8 cellular contexts compared by ENCODE assay signal in the genomic region with DNA sequence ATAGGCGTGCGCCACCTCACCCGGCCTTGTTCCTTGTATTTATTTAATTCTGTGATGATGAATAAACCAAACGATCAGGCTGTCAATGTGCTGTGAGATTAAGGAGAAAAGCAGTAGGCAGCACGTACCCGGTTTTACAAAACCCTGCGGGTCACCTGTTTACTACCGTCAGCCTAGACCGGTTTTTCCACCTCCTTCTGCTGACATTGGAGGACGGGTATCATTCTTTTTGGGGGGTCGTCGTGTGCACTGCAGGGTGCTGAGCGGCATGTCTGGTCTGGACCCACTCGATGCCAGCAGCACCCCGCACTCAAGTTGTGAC. TPM values are rescaled to one million over a fixed set of nuclear protein-coding genes. Genes with fewer than 3 reads are reported as not detected.
DNase-seq lines count a peak whose midpoint lies in the region; ATAC-seq and TF ChIP-seq lines count a peak whose summit lies in the region.

No MANE protein-coding gene starts in this region.

- H3K9me3 Mint-ChIP-seq in T-helper 1 cell treated with Interleukin-12 subunit alpha and Interleukin-12 subunit beta and Interleukin-4 antibody, amounts not matched to agents 30 μg/mL and 1 μg/mL, for 36 hours = no peaks in the 10 kb centered on the region
- H3K9me3 Mint-ChIP-seq in WTC11 = no peaks in the 10 kb centered on the region
- no peaks in the 10 kb centered on the region for H3K9me3 Mint-ChIP-seq in stimulated activated memory B cell treated with anti-CD40 and anti-IgM and Interleukin-4, amounts not matched to agents 10 μg/mL and 1 μg/mL and 100 μg/mL, for 72 hours

- DNase-seq in T-helper 1 cell = no peak
- no peak for DNase-seq in WTC11 (ENCODE audit: low spot score)
- no peak for DNase-seq in hepatocyte (ENCODE audit: low spot score)
- DNase-seq in cerebellum (ENCODE audit: low spot score) = no peak

- no peaks in the 10 kb centered on the region for H3K9me2 ChIP-seq in hepatocyte (replicated peaks; ENCODE audit: insufficient read depth)

- H4K20me1 ChIP-seq in hepatocyte (ENCODE audit: insufficient read depth, poor library complexity, severe bottlenecking) = peaks cover 35% of the 10 kb centered on the region

- CTCF ChIA-PET in WTC11 (lab: Charles Lee) = interaction anchor here (0.9 to 1.4 kb wide), 2 partner anchors 38 to 42 kb away, joined by 3 read pairs; no protein-coding TSS in a partner anchor

- no peaks in the 10 kb centered on the region for H3K9me3 ChIP-seq in hepatocyte (ENCODE audit: low read depth)

- peaks cover 5% of the 10 kb centered on the region for H3K27me3 Mint-ChIP-seq in T-helper 1 cell treated with Interleukin-12 subunit alpha and Interleukin-12 subunit beta and Interleukin-4 antibody, amounts not matched to agents 30 μg/mL and 1 μg/mL, for 36 hours (ENCODE audit: low read depth)
- H3K27me3 Mint-ChIP-seq in WTC11 (ENCODE audit: low read depth) = peaks cover 6% of the 10 kb centered on the region; the same call in 1 of the 2 replicates
- peaks cover 18% of the 10 kb centered on the region for H3K27me3 Mint-ChIP-seq in stimulated activated memory B cell treated with anti-CD40 and anti-IgM and Interleukin-4, amounts not matched to agents 10 μg/mL and 1 μg/mL and 100 μg/mL, for 72 hours

- no peaks in the 10 kb centered on the region for H3K36me3 ChIP-seq in hepatocyte (replicated peaks; ENCODE audit: insufficient read depth, low read depth)

- POLR2A ChIA-PET in WTC11 (lab: Charles Lee) = interaction anchor here (0.9 kb wide), 1 partner anchor 49 kb away, joined by 3 read pairs; no protein-coding TSS in a partner anchor

- peaks cover 13% of the 10 kb centered on the region for H3K36me3 Mint-ChIP-seq in T-helper 1 cell treated with Interleukin-12 subunit alpha and Interleukin-12 subunit beta and Interleukin-4 antibody, amounts not matched to agents 30 μg/mL and 1 μg/mL, for 36 hours (ENCODE audit: low read depth)
- H3K36me3 Mint-ChIP-seq in WTC11 = peaks cover 16% of the 10 kb centered on the region
- peaks cover 24% of the 10 kb centered on the region for H3K36me3 Mint-ChIP-seq in stimulated activated memory B cell treated with anti-CD40 and anti-IgM and Interleukin-4, amounts not matched to agents 10 μg/mL and 1 μg/mL and 100 μg/mL, for 72 hours

- H3K27ac Mint-ChIP-seq in T-helper 1 cell treated with Interleukin-12 subunit alpha and Interleukin-12 subunit beta and Interleukin-4 antibody, amounts not matched to agents 30 μg/mL and 1 μg/mL, for 36 hours = peak overlapping the region; percentile 77
- peak overlapping the region; percentile 96 for H3K27ac Mint-ChIP-seq in WTC11
- H3K27ac Mint-ChIP-seq in stimulated activated memory B cell treated with anti-CD40 and anti-IgM and Interleukin-4, amounts not matched to agents 10 μg/mL and 1 μg/mL and 100 μg/mL, for 72 hours = peak overlapping the region; percentile 81

- ATAC-seq in WTC11 = no peak
- no peak for ATAC-seq in stimulated activated memory B cell treated with anti-CD40 and anti-IgM and Interleukin-4, amounts not matched to agents 10 μg/mL and 1 μg/mL and 100 μg/mL, for 72 hours
- ATAC-seq in HG02763 (IDR thresholded peaks at IDR 0.05; ENCODE audit: unreplicated experiment) = no peak
- ATAC-seq in GM21526 (IDR thresholded peaks at IDR 0.05; ENCODE audit: low FRiP score, unreplicated experiment) = no peak

- peaks cover 29% of the 10 kb centered on the region for H3K4me1 Mint-ChIP-seq in T-helper 1 cell treated with Interleukin-12 subunit alpha and Interleukin-12 subunit beta and Interleukin-4 antibody, amounts not matched to agents 30 μg/mL and 1 μg/mL, for 36 hours (ENCODE audit: low read depth)
- H3K4me1 Mint-ChIP-seq in WTC11 = peaks cover 38% of the 10 kb centered on the region
- H3K4me1 Mint-ChIP-seq in stimulated activated memory B cell treated with anti-CD40 and anti-IgM and Interleukin-4, amounts not matched to agents 10 μg/mL and 1 μg/mL and 100 μg/mL, for 72 hours = peaks cover 55% of the 10 kb centered on the region

- peaks cover 30% of the 10 kb centered on the region for H3K4me1 ChIP-seq in hepatocyte (ENCODE audit: insufficient read depth)

- no peaks in the 10 kb centered on the region for H3K27me3 ChIP-seq in hepatocyte

- 26% methylated on average over 15 of the region's 15 CpGs for WGBS in hepatocyte (ENCODE audit: low lambda C conversion rate, missing lambda C conversion rate)

- H2AFZ ChIP-seq in hepatocyte = peak overlapping the region; percentile 60

- H3K79me2 ChIP-seq in hepatocyte = peaks cover 37% of the 10 kb centered on the region

- no peak overlapping the region for H3K4me3 ChIP-seq in hepatocyte

- H3K27ac ChIP-seq in hepatocyte = no peak overlapping the region

- H3K4me3 Mint-ChIP-seq in T-helper 1 cell treated with Interleukin-12 subunit alpha and Interleukin-12 subunit beta and Interleukin-4 antibody, amounts not matched to agents 30 μg/mL and 1 μg/mL, for 36 hours = peak overlapping the region; percentile 69
- H3K4me3 Mint-ChIP-seq in WTC11 = peak overlapping the region; percentile 71
- H3K4me3 Mint-ChIP-seq in stimulated activated memory B cell treated with anti-CD40 and anti-IgM and Interleukin-4, amounts not matched to agents 10 μg/mL and 1 μg/mL and 100 μg/mL, for 72 hours = peak overlapping the region; percentile 69

- TF ChIP-seq CTCF in WTC11 (IDR thresholded peaks at IDR 0.05) = no peak
- no peak for TF ChIP-seq CTCF in hepatocyte (IDR thresholded peaks at IDR 0.05; ENCODE audit: poor library complexity)

- H3K4me2 ChIP-seq in hepatocyte = peak overlapping the region; percentile 83

TF ChIP-seq in WTC11, 78 proteins besides CTCF, POLR2A, EP300 and RAD21:
- TF ChIP-seq, protein P1, sequence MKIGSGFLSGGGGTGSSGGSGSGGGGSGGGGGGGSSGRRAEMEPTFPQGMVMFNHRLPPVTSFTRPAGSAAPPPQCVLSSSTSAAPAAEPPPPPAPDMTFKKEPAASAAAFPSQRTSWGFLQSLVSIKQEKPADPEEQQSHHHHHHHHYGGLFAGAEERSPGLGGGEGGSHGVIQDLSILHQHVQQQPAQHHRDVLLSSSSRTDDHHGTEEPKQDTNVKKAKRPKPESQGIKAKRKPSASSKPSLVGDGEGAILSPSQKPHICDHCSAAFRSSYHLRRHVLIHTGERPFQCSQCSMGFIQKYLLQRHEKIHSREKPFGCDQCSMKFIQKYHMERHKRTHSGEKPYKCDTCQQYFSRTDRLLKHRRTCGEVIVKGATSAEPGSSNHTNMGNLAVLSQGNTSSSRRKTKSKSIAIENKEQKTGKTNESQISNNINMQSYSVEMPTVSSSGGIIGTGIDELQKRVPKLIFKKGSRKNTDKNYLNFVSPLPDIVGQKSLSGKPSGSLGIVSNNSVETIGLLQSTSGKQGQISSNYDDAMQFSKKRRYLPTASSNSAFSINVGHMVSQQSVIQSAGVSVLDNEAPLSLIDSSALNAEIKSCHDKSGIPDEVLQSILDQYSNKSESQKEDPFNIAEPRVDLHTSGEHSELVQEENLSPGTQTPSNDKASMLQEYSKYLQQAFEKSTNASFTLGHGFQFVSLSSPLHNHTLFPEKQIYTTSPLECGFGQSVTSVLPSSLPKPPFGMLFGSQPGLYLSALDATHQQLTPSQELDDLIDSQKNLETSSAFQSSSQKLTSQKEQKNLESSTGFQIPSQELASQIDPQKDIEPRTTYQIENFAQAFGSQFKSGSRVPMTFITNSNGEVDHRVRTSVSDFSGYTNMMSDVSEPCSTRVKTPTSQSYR (CRISPR knock-in tag; IDR thresholded peaks at IDR 0.05) = no peak
- no peak for TF ChIP-seq ZBTB21 (CRISPR knock-in tag; IDR thresholded peaks at IDR 0.05; ENCODE audit: borderline replicate concordance)

RNA-seq across cellular contexts. Expression of a gene that starts 0.9 kb away (rescaled TPM):
- total RNA-seq in WTC11 (2021) = 338 to 360 TPM (median 339 TPM) in 3 replicates
- total RNA-seq in hepatocyte = 42.4 and 46.8 TPM in 2 replicates
- 35.8 and 37.9 TPM in 2 replicates for polyA plus RNA-seq in hepatocyte
- 26.9 TPM for total RNA-seq in cerebellum

RNA-seq across cellular contexts. Expression of a gene that starts 5.1 kb away (rescaled TPM):
- 27.7 to 33.6 TPM (median 28.9 TPM) in 3 replicates for total RNA-seq in WTC11 (2021)
- 121 and 122 TPM in 2 replicates for total RNA-seq in hepatocyte
- 148 and 170 TPM in 2 replicates for polyA plus RNA-seq in hepatocyte
- total RNA-seq in cerebellum = 10.3 TPM

RNA-seq across cellular contexts. Expression of a gene that starts 22.8 kb away (rescaled TPM):
- total RNA-seq in WTC11 (2021) = 136 to 149 TPM (median 139 TPM) in 3 replicates
- total RNA-seq in hepatocyte = 81.6 and 130 TPM in 2 replicates
- 270 and 276 TPM in 2 replicates for polyA plus RNA-seq in hepatocyte
- total RNA-seq in cerebellum = 27.6 TPM

RNA-seq across cellular contexts. Expression of a gene that starts 31.7 kb away (rescaled TPM):
- 1,932 to 2,169 TPM (median 2,158 TPM) in 3 replicates for total RNA-seq in WTC11 (2021)
- total RNA-seq in hepatocyte = 1,556 and 1,885 TPM in 2 replicates
- polyA plus RNA-seq in hepatocyte = 938 and 950 TPM in 2 replicates
- total RNA-seq in cerebellum = 280 TPM

RNA-seq across cellular contexts. Expression of a gene that starts 43.5 kb away (rescaled TPM):
- total RNA-seq in WTC11 (2021) (1.0 to 1.4 TPM (median 1.1 TPM) in 3 replicates), hepatocyte (0.24 and 1.2 TPM in 2 replicates), cerebellum (137 TPM)
- polyA plus RNA-seq in hepatocyte = 0.36 and 0.40 TPM in 2 replicates
